Comparison of ENCODE assay signal across 8 cellular contexts in the genomic region with DNA sequence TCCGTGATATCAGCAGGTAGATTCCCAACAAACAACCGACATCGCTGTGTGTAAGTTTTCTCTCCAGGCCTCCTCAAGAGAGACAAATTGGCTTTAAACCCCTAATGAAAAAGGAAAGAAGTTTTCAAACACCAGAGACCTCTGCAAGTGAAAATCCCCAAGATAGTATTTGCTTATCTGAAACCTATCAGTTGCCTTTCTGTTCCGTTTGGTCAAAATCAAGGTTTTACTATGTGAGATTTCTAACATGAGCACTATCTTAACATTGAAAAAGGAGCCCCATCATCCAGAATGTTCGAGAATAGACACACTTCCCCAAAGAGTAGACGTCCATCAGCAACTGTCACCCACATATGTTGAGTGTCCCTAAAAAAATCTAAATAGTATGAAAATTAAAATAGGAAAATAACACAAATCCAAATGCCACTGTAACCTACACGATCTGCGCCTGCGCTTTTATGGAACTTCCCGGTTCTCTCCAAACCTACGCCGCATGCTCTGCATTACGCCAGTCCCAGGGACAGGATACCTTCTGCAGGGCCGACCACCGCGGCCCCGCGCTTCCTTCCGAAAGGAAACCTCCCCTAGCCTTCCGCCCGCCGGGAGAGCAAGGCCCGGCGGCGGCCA. TPM values are rescaled to one million over a fixed set of nuclear protein-coding genes. Genes with fewer than 3 reads are reported as not detected.
DNase-seq lines count a peak whose midpoint lies in the region; ATAC-seq and TF ChIP-seq lines count a peak whose summit lies in the region.

No MANE protein-coding gene starts in this region.

- H3K36me3 Mint-ChIP-seq in GM23338 (ENCODE audit: low read depth), result peaks cover 58% of the 10 kb centered on the region

- H3K27me3 Mint-ChIP-seq in GM23338 (ENCODE audit: insufficient read depth, low read depth, poor library complexity), result peaks cover 26% of the 10 kb centered on the region

- H3K27ac ChIP-seq in GM23338 (ENCODE audit: low read depth) (no peak overlapping the region; the same call in 1 of the 2 replicates), WERI-Rb-1 (peak overlapping the region; percentile 99), right cardiac atrium (ENCODE audit: low read length) (peak overlapping the region; percentile 81), skin epidermis (peak overlapping the region in 20 of 21 experiments; percentile 94 to 100 (median 99))

- peak overlapping the region; percentile 95 for H3K27ac Mint-ChIP-seq in GM23338

- peaks cover 4% of the 10 kb centered on the region; the same call in 1 of the 3 replicates for H3K9me3 Mint-ChIP-seq in GM23338

- H3K36me3 ChIP-seq in GM23338 (ENCODE audit: insufficient read depth), result peaks cover 52% of the 10 kb centered on the region
- H3K36me3 ChIP-seq in WERI-Rb-1, result peaks cover 64% of the 10 kb centered on the region

- no peak for DNase-seq in GM23338 (ENCODE audit: low spot score)
- DNase-seq in WERI-Rb-1, result no peak
- no peak for DNase-seq in right cardiac atrium
- DNase-seq in activated gamma-delta T cell treated with Interleukin-2 at 50 U/mL for 16 hours, result no peak

- under 1% methylated on average over 25 of the region's 25 CpGs for WGBS in right cardiac atrium

- H3K4me1 ChIP-seq in GM23338 (ENCODE audit: insufficient read depth) (no peaks in the 10 kb centered on the region; the same call in 1 of the 2 replicates), right cardiac atrium (ENCODE audit: control insufficient read depth, insufficient read depth, low read length) (peaks cover 7% of the 10 kb centered on the region)

- H3K9me3 ChIP-seq in WERI-Rb-1 (ENCODE audit: severe bottlenecking), result peaks cover 4% of the 10 kb centered on the region
- no peaks in the 10 kb centered on the region for H3K9me3 ChIP-seq in right cardiac atrium (ENCODE audit: control insufficient read depth, low read length)

- H3K4me2 ChIP-seq in GM23338, result peak overlapping the region; percentile 100

- H3K4me3 ChIP-seq in GM23338, result peak overlapping the region; percentile 88
- peak overlapping the region; percentile 78 for H3K4me3 ChIP-seq in WERI-Rb-1 (ENCODE audit: low read depth, low read length)
- peak overlapping the region; percentile 96 for H3K4me3 ChIP-seq in right cardiac atrium (ENCODE audit: low read length)
- peak overlapping the region; percentile 90 to 100 (median 99) for H3K4me3 ChIP-seq in skin epidermis

- peak overlapping the region; percentile 93 for H3K4me3 Mint-ChIP-seq in GM23338

- H3K9me2 ChIP-seq in GM23338 (ENCODE audit: insufficient read depth), result no peaks in the 10 kb centered on the region

- ATAC-seq in GM23338 (no peak), right cardiac atrium (no peak), GM19035 (IDR thresholded peaks at IDR 0.05; ENCODE audit: unreplicated experiment) (no peak), HG03432 (IDR thresholded peaks at IDR 0.05; ENCODE audit: unreplicated experiment) (no peak), HG02852 (IDR thresholded peaks at IDR 0.05; ENCODE audit: unreplicated experiment) (no peak)

- H4K20me1 ChIP-seq in GM23338 (replicated peaks; ENCODE audit: insufficient read depth), result peaks cover 51% of the 10 kb centered on the region

- H3K4me1 Mint-ChIP-seq in GM23338, result peaks cover 44% of the 10 kb centered on the region

- intact Hi-C loops in right cardiac atrium (cut with DNase I), result no loop called here

- H3K79me2 ChIP-seq in GM23338 (replicated peaks; ENCODE audit: insufficient read depth), result peaks cover 61% of the 10 kb centered on the region

- no peaks in the 10 kb centered on the region for H3K27me3 ChIP-seq in GM23338 (ENCODE audit: insufficient read depth)
- no peaks in the 10 kb centered on the region for H3K27me3 ChIP-seq in WERI-Rb-1 (ENCODE audit: insufficient read depth, low read depth, severe bottlenecking)
- no peaks in the 10 kb centered on the region for H3K27me3 ChIP-seq in right cardiac atrium (ENCODE audit: control insufficient read depth, insufficient read depth)

- peaks cover 43% of the 10 kb centered on the region for H3F3A ChIP-seq in GM23338 (replicated peaks; ENCODE audit: low read depth)

- TF ChIP-seq CTCF in GM23338 (conservative IDR thresholded peaks at IDR 0.05; ENCODE audit: low read depth in 2 of 2) (no peak), WERI-Rb-1 (IDR thresholded peaks at IDR 0.05; ENCODE audit: low read depth, low read length) (no peak)

- no peak overlapping the region for H2AFZ ChIP-seq in GM23338

TF ChIP-seq in GM23338, 12 proteins besides CTCF, POLR2A, EP300 and RAD21 (continues in another document):
- TF ChIP-seq, protein P1, sequence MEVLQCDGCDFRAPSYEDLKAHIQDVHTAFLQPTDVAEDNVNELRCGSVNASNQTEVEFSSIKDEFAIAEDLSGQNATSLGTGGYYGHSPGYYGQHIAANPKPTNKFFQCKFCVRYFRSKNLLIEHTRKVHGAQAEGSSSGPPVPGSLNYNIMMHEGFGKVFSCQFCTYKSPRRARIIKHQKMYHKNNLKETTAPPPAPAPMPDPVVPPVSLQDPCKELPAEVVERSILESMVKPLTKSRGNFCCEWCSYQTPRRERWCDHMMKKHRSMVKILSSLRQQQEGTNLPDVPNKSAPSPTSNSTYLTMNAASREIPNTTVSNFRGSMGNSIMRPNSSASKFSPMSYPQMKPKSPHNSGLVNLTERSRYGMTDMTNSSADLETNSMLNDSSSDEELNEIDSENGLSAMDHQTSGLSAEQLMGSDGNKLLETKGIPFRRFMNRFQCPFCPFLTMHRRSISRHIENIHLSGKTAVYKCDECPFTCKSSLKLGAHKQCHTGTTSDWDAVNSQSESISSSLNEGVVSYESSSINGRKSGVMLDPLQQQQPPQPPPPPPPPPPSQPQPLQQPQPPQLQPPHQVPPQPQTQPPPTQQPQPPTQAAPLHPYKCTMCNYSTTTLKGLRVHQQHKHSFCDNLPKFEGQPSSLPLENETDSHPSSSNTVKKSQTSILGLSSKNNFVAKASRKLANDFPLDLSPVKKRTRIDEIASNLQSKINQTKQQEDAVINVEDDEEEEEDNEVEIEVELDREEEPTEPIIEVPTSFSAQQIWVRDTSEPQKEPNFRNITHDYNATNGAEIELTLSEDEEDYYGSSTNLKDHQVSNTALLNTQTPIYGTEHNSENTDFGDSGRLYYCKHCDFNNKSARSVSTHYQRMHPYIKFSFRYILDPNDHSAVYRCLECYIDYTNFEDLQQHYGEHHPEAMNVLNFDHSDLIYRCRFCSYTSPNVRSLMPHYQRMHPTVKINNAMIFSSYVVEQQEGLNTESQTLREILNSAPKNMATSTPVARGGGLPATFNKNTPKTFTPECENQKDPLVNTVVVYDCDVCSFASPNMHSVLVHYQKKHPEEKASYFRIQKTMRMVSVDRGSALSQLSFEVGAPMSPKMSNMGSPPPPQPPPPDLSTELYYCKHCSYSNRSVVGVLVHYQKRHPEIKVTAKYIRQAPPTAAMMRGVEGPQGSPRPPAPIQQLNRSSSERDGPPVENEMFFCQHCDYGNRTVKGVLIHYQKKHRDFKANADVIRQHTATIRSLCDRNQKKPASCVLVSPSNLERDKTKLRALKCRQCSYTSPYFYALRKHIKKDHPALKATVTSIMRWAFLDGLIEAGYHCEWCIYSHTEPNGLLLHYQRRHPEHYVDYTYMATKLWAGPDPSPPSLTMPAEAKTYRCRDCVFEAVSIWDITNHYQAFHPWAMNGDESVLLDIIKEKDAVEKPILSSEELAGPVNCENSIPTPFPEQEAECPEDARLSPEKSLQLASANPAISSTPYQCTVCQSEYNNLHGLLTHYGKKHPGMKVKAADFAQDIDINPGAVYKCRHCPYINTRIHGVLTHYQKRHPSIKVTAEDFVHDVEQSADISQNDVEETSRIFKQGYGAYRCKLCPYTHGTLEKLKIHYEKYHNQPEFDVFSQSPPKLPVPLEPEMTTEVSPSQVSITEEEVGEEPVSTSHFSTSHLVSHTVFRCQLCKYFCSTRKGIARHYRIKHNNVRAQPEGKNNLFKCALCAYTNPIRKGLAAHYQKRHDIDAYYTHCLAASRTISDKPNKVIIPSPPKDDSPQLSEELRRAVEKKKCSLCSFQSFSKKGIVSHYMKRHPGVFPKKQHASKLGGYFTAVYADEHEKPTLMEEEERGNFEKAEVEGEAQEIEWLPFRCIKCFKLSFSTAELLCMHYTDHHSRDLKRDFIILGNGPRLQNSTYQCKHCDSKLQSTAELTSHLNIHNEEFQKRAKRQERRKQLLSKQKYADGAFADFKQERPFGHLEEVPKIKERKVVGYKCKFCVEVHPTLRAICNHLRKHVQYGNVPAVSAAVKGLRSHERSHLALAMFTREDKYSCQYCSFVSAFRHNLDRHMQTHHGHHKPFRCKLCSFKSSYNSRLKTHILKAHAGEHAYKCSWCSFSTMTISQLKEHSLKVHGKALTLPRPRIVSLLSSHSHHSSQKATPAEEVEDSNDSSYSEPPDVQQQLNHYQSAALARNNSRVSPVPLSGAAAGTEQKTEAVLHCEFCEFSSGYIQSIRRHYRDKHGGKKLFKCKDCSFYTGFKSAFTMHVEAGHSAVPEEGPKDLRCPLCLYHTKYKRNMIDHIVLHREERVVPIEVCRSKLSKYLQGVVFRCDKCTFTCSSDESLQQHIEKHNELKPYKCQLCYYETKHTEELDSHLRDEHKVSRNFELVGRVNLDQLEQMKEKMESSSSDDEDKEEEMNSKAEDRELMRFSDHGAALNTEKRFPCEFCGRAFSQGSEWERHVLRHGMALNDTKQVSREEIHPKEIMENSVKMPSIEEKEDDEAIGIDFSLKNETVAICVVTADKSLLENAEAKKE (CRISPR knock-in tag; IDR thresholded peaks at IDR 0.05), result no peak
- no peak for TF ChIP-seq CREB1 (CRISPR knock-in tag; IDR thresholded peaks at IDR 0.05; ENCODE audit: low read depth)
- TF ChIP-seq, protein P2, sequence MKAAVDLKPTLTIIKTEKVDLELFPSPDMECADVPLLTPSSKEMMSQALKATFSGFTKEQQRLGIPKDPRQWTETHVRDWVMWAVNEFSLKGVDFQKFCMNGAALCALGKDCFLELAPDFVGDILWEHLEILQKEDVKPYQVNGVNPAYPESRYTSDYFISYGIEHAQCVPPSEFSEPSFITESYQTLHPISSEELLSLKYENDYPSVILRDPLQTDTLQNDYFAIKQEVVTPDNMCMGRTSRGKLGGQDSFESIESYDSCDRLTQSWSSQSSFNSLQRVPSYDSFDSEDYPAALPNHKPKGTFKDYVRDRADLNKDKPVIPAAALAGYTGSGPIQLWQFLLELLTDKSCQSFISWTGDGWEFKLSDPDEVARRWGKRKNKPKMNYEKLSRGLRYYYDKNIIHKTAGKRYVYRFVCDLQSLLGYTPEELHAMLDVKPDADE (IDR thresholded peaks at IDR 0.05), result no peak
- no peak for TF ChIP-seq EZH2phosphoT487 (IDR thresholded peaks at IDR 0.05; ENCODE audit: unreplicated experiment)
- no peak for TF ChIP-seq ZNF331 (CRISPR knock-in tag; IDR thresholded peaks at IDR 0.05; ENCODE audit: low read depth)
- no peak for TF ChIP-seq STAT1 (IDR thresholded peaks at IDR 0.05; ENCODE audit: unreplicated experiment)
- TF ChIP-seq JUNB (IDR thresholded peaks at IDR 0.05; ENCODE audit: unreplicated experiment), result no peak

RNA-seq across cellular contexts. Expression of a gene that starts 1.4 kb away (rescaled TPM):
- 346 and 352 TPM in 2 replicates for total RNA-seq in GM23338 (2014; rRNA removed; shearing (Covaris generic))
- 251 and 258 TPM in 2 replicates for polyA plus RNA-seq in GM23338 (2016; fragmentation: Nextera tagmentation; extraction: Ambion mirVana)
- total RNA-seq in right cardiac atrium, result 100 to 1,000 TPM in 2 of 4 donors, 10 to 100 TPM in 2; 91.9 to 130 (median 105) TPM
- 101 TPM for polyA plus RNA-seq in right cardiac atrium
